Comparison of ENCODE assay signal across 19 cellular contexts in genomic region chr3:49026536-49026935, GRCh38. TPM values are rescaled to one million over a fixed set of nuclear protein-coding genes. Genes with fewer than 3 reads are reported as not detected.
DNase-seq lines count a peak whose midpoint lies in the region; ATAC-seq and TF ChIP-seq lines count a peak whose summit lies in the region.
"Had no signal": no experiment of that assay in that cellular context is flagged by ENCODE, and none has a peak within 500 bp of the region (broad histone marks: within the 10 kb centered on the region; RNA-seq: fewer than 3 reads in every experiment).

No MANE protein-coding gene starts in this region.

- H3K4me3 ChIP-seq in DND-41 (ENCODE audit: low read depth in 1 of 2, low read length in 2 of 2): no peak overlapping the region
- peak overlapping the region; percentile 10; the same call in 1 of the 2 replicates for H3K4me3 ChIP-seq in HFF-Myc (replicated peaks; ENCODE audit: low read depth, low read length)
- H3K4me3 ChIP-seq in naive thymus-derived CD4-positive, alpha-beta T cell (ENCODE audit: low read length): no peak overlapping the region
- H3K4me3 ChIP-seq: hepatocyte, upper lobe of right lung had no signal

- peaks cover 73% of the 10 kb centered on the region for H3K79me2 ChIP-seq in DND-41 (ENCODE audit: insufficient read depth, low read length)

- H3K9me3 ChIP-seq in DND-41 (ENCODE audit: insufficient read depth, low read length, severe bottlenecking): no peaks in the 10 kb centered on the region
- no peaks in the 10 kb centered on the region for H3K9me3 ChIP-seq in naive thymus-derived CD4-positive, alpha-beta T cell (ENCODE audit: control insufficient read depth in 2 of 3, low read length in 3 of 3)
- H3K9me3 ChIP-seq: upper lobe of right lung had no signal

- peaks cover 72% of the 10 kb centered on the region for H3K4me1 ChIP-seq in DND-41 (ENCODE audit: insufficient read depth, low read length)
- peaks cover 15 to 19% of the 10 kb centered on the region in 2 donors for H3K4me1 ChIP-seq in naive thymus-derived CD4-positive, alpha-beta T cell (ENCODE audit: control insufficient read depth in 2 of 2, insufficient read depth in 2 of 2, low read length in 2 of 2)

- peak overlapping the region; percentile 97 to 99 for H3K27ac Mint-ChIP-seq in activated naive CD4-positive, alpha-beta T cell treated with anti-CD3 and anti-CD28 coated beads, Interleukin-2, amount 50 U/mL, for 72 hours
- peak overlapping the region in 7 of 9 donors; percentile 31 to 82 (median 67) for H3K27ac Mint-ChIP-seq in naive thymus-derived CD4-positive, alpha-beta T cell

- H3K4me2 ChIP-seq in DND-41 (ENCODE audit: insufficient read depth, low read length): peak overlapping the region; percentile 31; the same call in 1 of the 2 replicates
- H3K4me2 ChIP-seq: hepatocyte had no signal

- H4K20me1 ChIP-seq in DND-41 (ENCODE audit: insufficient read depth, low read length): peaks cover 21% of the 10 kb centered on the region; the same call in 1 of the 2 replicates

- H3K9ac ChIP-seq in DND-41 (ENCODE audit: low read depth, low read length): no peak overlapping the region

- no peak overlapping the region for H3K27ac ChIP-seq in DND-41 (ENCODE audit: low read length)
- peak overlapping the region; percentile 98 for H3K27ac ChIP-seq in naive thymus-derived CD4-positive, alpha-beta T cell (ENCODE audit: low read depth, low read length)
- H3K27ac ChIP-seq: hepatocyte, upper lobe of right lung had no signal

- CTCF ChIA-PET in naive thymus-derived CD4-positive, alpha-beta T cell (lab: Charles Lee): interaction anchor here (1.0 to 1.2 kb wide), 2 partner anchors 14 to 38 kb away, joined by 3 to 4 read pairs; no protein-coding TSS in a partner anchor

- intact Hi-C loops in naive thymus-derived CD4-positive, alpha-beta T cell (cut with micrococcal nuclease): loop anchor here in 1 of 2 donors (5.0 to 10.0 kb wide), 2 partner anchors 131 to 1328 kb away; partner anchors contain the start of genes CYB561D2, NPRL2 and TMEM115

- no peaks in the 10 kb centered on the region for H3K27me3 ChIP-seq in DND-41 (ENCODE audit: insufficient read depth, low read length, poor library complexity)
- no peaks in the 10 kb centered on the region for H3K27me3 ChIP-seq in naive thymus-derived CD4-positive, alpha-beta T cell (ENCODE audit: control insufficient read depth in 2 of 2, insufficient read depth in 2 of 2, low read length in 2 of 2)
- H3K27me3 ChIP-seq: hepatocyte, upper lobe of right lung had no signal

- H3K36me3 ChIP-seq in DND-41 (ENCODE audit: insufficient read depth, low read length): peaks cover 78% of the 10 kb centered on the region
- H3K36me3 ChIP-seq in naive thymus-derived CD4-positive, alpha-beta T cell (ENCODE audit: control insufficient read depth in 2 of 3, insufficient read depth in 3 of 3, low read length in 3 of 3): peaks cover 11 to 61% (median 16%) of the 10 kb centered on the region in 3 experiments

- H3K9me3 Mint-ChIP-seq in activated naive CD4-positive, alpha-beta T cell treated with anti-CD3 and anti-CD28 coated beads, Interleukin-2, amount 50 U/mL, for 72 hours: no peaks in the 10 kb centered on the region
- H3K9me3 Mint-ChIP-seq in naive thymus-derived CD4-positive, alpha-beta T cell: peaks cover 0 to 6% (median 0%) of the 10 kb centered on the region in 11 donors
- H3K9me3 Mint-ChIP-seq: dendritic cell treated with granulocyte-macrophage colony-stimulating factor and Interleukin-4, amounts not matched to agents 40 ng/mL and 50 ng/mL, for 4 days had no signal

- peak overlapping the region in 1 of 10 donors; percentile 45 for H3K4me3 Mint-ChIP-seq in naive thymus-derived CD4-positive, alpha-beta T cell
- H3K4me3 Mint-ChIP-seq: dendritic cell treated with granulocyte-macrophage colony-stimulating factor and Interleukin-4, amounts not matched to agents 40 ng/mL and 50 ng/mL, for 4 days had no signal

- no peak for ATAC-seq in DND-41 (ENCODE audit: insufficient read depth, low read depth)
- no peak for ATAC-seq in activated naive CD4-positive, alpha-beta T cell treated with anti-CD3 and anti-CD28 coated beads, Interleukin-2, amount 50 U/mL, for 72 hours
- ATAC-seq in naive thymus-derived CD4-positive, alpha-beta T cell: no peak
- no peak for ATAC-seq in GM18519 (IDR thresholded peaks at IDR 0.05; ENCODE audit: low FRiP score, unreplicated experiment)
- no peak for ATAC-seq in GM21717 (IDR thresholded peaks at IDR 0.05; ENCODE audit: unreplicated experiment)
- no peak for ATAC-seq in GM18909 (IDR thresholded peaks at IDR 0.05; ENCODE audit: poor library complexity, unreplicated experiment)
- ATAC-seq: left cardiac atrium, upper lobe of right lung had no signal

- DNase-seq in DND-41 (no peak), HFF-Myc (ENCODE audit: extremely low read depth, low read depth) (no peak), putamen (ENCODE audit: low spot score) (no peak)
- no peak for DNase-seq in activated naive CD4-positive, alpha-beta T cell treated with anti-CD3 and anti-CD28 coated beads, Interleukin-2, amount 50 U/mL, for 72 hours (ENCODE audit: low spot score in 2 of 2)
- DNase-seq in naive thymus-derived CD4-positive, alpha-beta T cell: no peak
- DNase-seq: amygdala; left cardiac atrium; NCI-H1105; NCI-H2171 treated with DMSO at 0.1 percent for 48 hours; NK-92 treated with Interleukin-12 subunit alpha and Interleukin-12 subunit beta, amount 100 ng/mL, for 24 hours; SHP77; stimulated activated CD4-positive, alpha-beta T cell treated with anti-CD3 and anti-CD28 coated beads, Interleukin-1b, Interleukin-23, amount 100 ng/mL, for 48 hours; stimulated activated CD8-positive, alpha-beta memory T cell treated with anti-CD3 and anti-CD28 coated beads, Interleukin-4, amount 100 ng/mL, for 48 hours; upper lobe of right lung had no signal

- peaks cover 15 to 65% (median 41%) of the 10 kb centered on the region in 7 donors for H3K4me1 Mint-ChIP-seq in naive thymus-derived CD4-positive, alpha-beta T cell

- H3K27me3 Mint-ChIP-seq in naive thymus-derived CD4-positive, alpha-beta T cell: no peaks in the 10 kb centered on the region
- H3K27me3 Mint-ChIP-seq: dendritic cell treated with granulocyte-macrophage colony-stimulating factor and Interleukin-4, amounts not matched to agents 40 ng/mL and 50 ng/mL, for 4 days had no signal

- POLR2A ChIA-PET in naive thymus-derived CD4-positive, alpha-beta T cell (lab: Charles Lee): interaction anchor here (1.1 to 2.5 kb wide), 5 partner anchors 11 to 43 kb away, joined by 3 to 14 read pairs (median 4); partner anchors contain the start of gene WDR6

- peaks cover 67 to 72% of the 10 kb centered on the region in 2 donors for H3K36me3 Mint-ChIP-seq in activated naive CD4-positive, alpha-beta T cell treated with anti-CD3 and anti-CD28 coated beads, Interleukin-2, amount 50 U/mL, for 72 hours
- peaks cover 0 to 37% (median 8%) of the 10 kb centered on the region in 5 donors for H3K36me3 Mint-ChIP-seq in naive thymus-derived CD4-positive, alpha-beta T cell

- no peak overlapping the region for H2AFZ ChIP-seq in DND-41 (ENCODE audit: low read depth, low read length)
- H2AFZ ChIP-seq: hepatocyte had no signal

- TF ChIP-seq CTCF in DND-41 (IDR thresholded peaks at IDR 0.05; ENCODE audit: borderline replicate concordance, extremely low read depth, low read length, poor library complexity, severe bottlenecking): no peak
- TF ChIP-seq CTCF in HFF-Myc (IDR thresholded peaks at IDR 0.05; ENCODE audit: low read depth, low read length, missing control alignments): no peak

RNA-seq across cellular contexts. Expression of gene IMPDH2, which starts 2.7 kb away (rescaled TPM):
- 100 to 1,000 TPM; 538 to 637 TPM for total RNA-seq in activated naive CD4-positive, alpha-beta T cell treated with anti-CD3 and anti-CD28 coated beads, Interleukin-2, amount 50 U/mL, for 72 hours
- 100 to 1,000 TPM; 102 to 206 (median 121) TPM for total RNA-seq in naive thymus-derived CD4-positive, alpha-beta T cell
- polyA plus RNA-seq in naive thymus-derived CD4-positive, alpha-beta T cell: 100 to 1,000 TPM; 109 to 123 TPM

RNA-seq across cellular contexts. Expression of gene NDUFAF3, which starts 4.6 kb away (rescaled TPM):
- 10 to 100 TPM; 60.3 to 80.8 TPM for total RNA-seq in activated naive CD4-positive, alpha-beta T cell treated with anti-CD3 and anti-CD28 coated beads, Interleukin-2, amount 50 U/mL, for 72 hours
- 100 to 1,000 TPM in 1 of 5 experiments, 10 to 100 TPM in 4; 63.8 to 110 (median 89.3) TPM for total RNA-seq in naive thymus-derived CD4-positive, alpha-beta T cell
- polyA plus RNA-seq in naive thymus-derived CD4-positive, alpha-beta T cell: 100 to 1,000 TPM; 191 to 205 TPM

RNA-seq across cellular contexts. Expression of gene DALRD3, which starts 8.2 kb away (rescaled TPM):
- total RNA-seq in activated naive CD4-positive, alpha-beta T cell treated with anti-CD3 and anti-CD28 coated beads, Interleukin-2, amount 50 U/mL, for 72 hours: 10 to 100 TPM; 22.9 to 27.1 TPM
- total RNA-seq in naive thymus-derived CD4-positive, alpha-beta T cell: 10 to 100 TPM; 18.9 to 28.6 (median 24.1) TPM
- polyA plus RNA-seq in naive thymus-derived CD4-positive, alpha-beta T cell: 10 to 100 TPM; 24.2 to 24.6 TPM

RNA-seq across cellular contexts. Expression of gene WDR6, which starts 19.3 kb away (rescaled TPM):
- total RNA-seq in activated naive CD4-positive, alpha-beta T cell treated with anti-CD3 and anti-CD28 coated beads, Interleukin-2, amount 50 U/mL, for 72 hours: 100 to 1,000 TPM; 140 to 173 TPM
- 100 to 1,000 TPM; 170 to 335 (median 204) TPM for total RNA-seq in naive thymus-derived CD4-positive, alpha-beta T cell
- polyA plus RNA-seq in naive thymus-derived CD4-positive, alpha-beta T cell: 100 to 1,000 TPM; 147 to 152 TPM

RNA-seq across cellular contexts. Expression of gene P4HTM, which starts 36.5 kb away (rescaled TPM):
- total RNA-seq in activated naive CD4-positive, alpha-beta T cell treated with anti-CD3 and anti-CD28 coated beads, Interleukin-2, amount 50 U/mL, for 72 hours: 10 to 100 TPM; 24.3 to 33.3 TPM
- 10 to 100 TPM; 37.9 to 74.7 (median 53.1) TPM for total RNA-seq in naive thymus-derived CD4-positive, alpha-beta T cell
- 10 to 100 TPM; 19.7 to 28.0 TPM for polyA plus RNA-seq in naive thymus-derived CD4-positive, alpha-beta T cell
